ENCODE assay signal across 25 cellular contexts in genomic region chr7:85424298-85424697, GRCh38.
"Had no signal": no experiment of that assay in that cellular context is flagged by ENCODE, and none has a peak within 500 bp of the region (broad histone marks: within the 10 kb centered on the region; RNA-seq: fewer than 3 reads in every experiment).

No MANE protein-coding gene starts in this region.

- H3K4me1 ChIP-seq: SJSA1 had no signal

- DNase-seq: IMR-90, Karpas-422, KG1, MG63, NCI-H1092, NCI-H1105 treated with DMSO at 0.1 percent for 48 hours, NCI-H1417 treated with DMSO at 0.1 percent for 48 hours, NCI-H146, NCI-H1694 treated with DMSO at 0.1 percent for 48 hours, NCI-H1930, NCI-H2081, NCI-H2107, NCI-H226, NCI-H446, NCI-H510A, NCI-H524 treated with DMSO at 0.1 percent for 48 hours, NCI-H69, NCI-H774, Right ventricle myocardium superior, RPMI8226, SIG-M5 had no signal

- H3K36me3 ChIP-seq: MG63, SJSA1 had no signal

- H3K27me3 ChIP-seq: MG63 had no signal

- H3K27ac ChIP-seq: SJSA1, SK-N-MC had no signal

- H3K9me3 ChIP-seq: MG63, SJSA1 had no signal

- FAIRE-seq: HepG2, RCC 7860 had no signal

- H3K4me3 ChIP-seq: MG63, SJSA1, SK-N-MC had no signal
